ENCODE assay signal across 17 cellular contexts in genomic region chr6:44047179-44047546, GRCh38.
"Had no signal": no experiment of that assay in that cellular context is flagged by ENCODE, and none has a peak within 500 bp of the region (broad histone marks: within the 10 kb centered on the region; RNA-seq: fewer than 3 reads in every experiment).

No MANE protein-coding gene starts in this region.

- H3K27me3 Mint-ChIP-seq: activated CD4-positive, alpha-beta T cell treated with anti-CD3 and anti-CD28 coated beads, Interleukin-2, amount 10 ng/mL, durations not matched to agents 7 days and 5 days had no signal

- H3K4me3 Mint-ChIP-seq: activated CD4-positive, alpha-beta T cell treated with anti-CD3 and anti-CD28 coated beads, Interleukin-2, amount 10 ng/mL, durations not matched to agents 7 days and 5 days; activated CD8-positive, alpha-beta T cell treated with anti-CD3 and anti-CD28 coated beads, Interleukin-2, amount 10 ng/mL, durations not matched to agents 7 days and 5 days; activated naive CD4-positive, alpha-beta T cell treated with anti-CD3 and anti-CD28 coated beads for 36 hours; activated T-cell treated with anti-CD3 and anti-CD28 coated beads, Interleukin-2, amount 50 U/mL, for 4 hours; memory B cell; stimulated activated memory B cell treated with anti-CD40 and anti-IgM and Interleukin-4, amounts not matched to agents 10 μg/mL and 1 μg/mL and 100 μg/mL, for 72 hours had no signal

- H3K4me1 Mint-ChIP-seq: memory B cell; naive B cell; stimulated activated memory B cell treated with anti-CD40 and anti-IgM and Interleukin-4, amounts not matched to agents 10 μg/mL and 1 μg/mL and 100 μg/mL, for 72 hours had no signal

- H3K36me3 ChIP-seq: pancreas, thyroid gland had no signal

- ATAC-seq: activated CD8-positive, alpha-beta T cell treated with anti-CD3 and anti-CD28 coated beads, Interleukin-2, amount 10 ng/mL, durations not matched to agents 7 days and 5 days; activated T-cell treated with anti-CD3 and anti-CD28 coated beads, Interleukin-2, amount 50 U/mL, for 4 hours; left ventricle myocardium superior; pancreas; sciatic nerve; stimulated activated memory B cell treated with anti-CD40 and anti-IgM and Interleukin-4, amounts not matched to agents 10 μg/mL and 1 μg/mL and 100 μg/mL, for 72 hours had no signal

- H3K9me3 ChIP-seq: pancreas, thyroid gland had no signal

- H3K4me3 ChIP-seq: pancreas, thyroid gland had no signal

- H3K36me3 Mint-ChIP-seq: memory B cell; naive B cell; stimulated activated memory B cell treated with anti-CD40 and anti-IgM and Interleukin-4, amounts not matched to agents 10 μg/mL and 1 μg/mL and 100 μg/mL, for 72 hours had no signal

- DNase-seq: activated CD4-positive, alpha-beta T cell treated with anti-CD3 and anti-CD28 coated beads, Interleukin-2, amount 10 ng/mL, durations not matched to agents 7 days and 5 days; activated CD4-positive, CD25-positive, alpha-beta regulatory T cell; activated CD8-positive, alpha-beta memory T cell treated with anti-CD3 and anti-CD28 coated beads, Interleukin-2, amount 50 U/mL, for 4 hours; activated CD8-positive, alpha-beta T cell treated with anti-CD3 and anti-CD28 coated beads, Interleukin-2, amount 10 ng/mL, durations not matched to agents 7 days and 5 days; activated naive CD4-positive, alpha-beta T cell treated with anti-CD3 and anti-CD28 coated beads for 36 hours; activated T-cell treated with anti-CD3 and anti-CD28 coated beads, Interleukin-2, amount 50 U/mL, for 4 hours; effector CD8-positive, alpha-beta T cell; foreskin fibroblast; left ventricle myocardium superior; naive B cell; pancreas; stimulated activated CD4-positive, alpha-beta T cell treated with anti-CD3 and anti-CD28 coated beads, Interleukin-4, amount 100 ng/mL, for 4 hours; T1000 had no signal

- H3K9me3 Mint-ChIP-seq: activated CD4-positive, alpha-beta T cell treated with anti-CD3 and anti-CD28 coated beads, Interleukin-2, amount 10 ng/mL, durations not matched to agents 7 days and 5 days; activated naive CD4-positive, alpha-beta T cell treated with anti-CD3 and anti-CD28 coated beads for 36 hours; activated T-cell treated with anti-CD3 and anti-CD28 coated beads, Interleukin-2, amount 50 U/mL, for 4 hours; memory B cell; naive B cell; stimulated activated memory B cell treated with anti-CD40 and anti-IgM and Interleukin-4, amounts not matched to agents 10 μg/mL and 1 μg/mL and 100 μg/mL, for 72 hours had no signal

- H3K27ac Mint-ChIP-seq: activated CD4-positive, alpha-beta T cell treated with anti-CD3 and anti-CD28 coated beads, Interleukin-2, amount 10 ng/mL, durations not matched to agents 7 days and 5 days; activated CD8-positive, alpha-beta T cell treated with anti-CD3 and anti-CD28 coated beads, Interleukin-2, amount 10 ng/mL, durations not matched to agents 7 days and 5 days; activated naive CD4-positive, alpha-beta T cell treated with anti-CD3 and anti-CD28 coated beads for 36 hours; memory B cell; stimulated activated memory B cell treated with anti-CD40 and anti-IgM and Interleukin-4, amounts not matched to agents 10 μg/mL and 1 μg/mL and 100 μg/mL, for 72 hours had no signal

- H3K27me3 ChIP-seq: pancreas, thyroid gland had no signal

- H3K27ac ChIP-seq: pancreas had no signal
